ENCODE assay signal across 26 cellular contexts in genomic region chr10:128043259-128044045, GRCh38.
A peak's percentile ranks its signal among the peaks of the same experiment; 100 is the strongest.
DNase-seq lines count a peak whose midpoint lies in the region; ATAC-seq, FAIRE-seq and TF ChIP-seq lines count a peak whose summit lies in the region.
"Had no signal": no experiment of that assay in that cellular context is flagged by ENCODE, and none has a peak within 500 bp of the region (broad histone marks: within the 10 kb centered on the region; RNA-seq: fewer than 3 reads in every experiment).

No MANE protein-coding gene starts in this region.

- H3K36me3 ChIP-seq in K562 (ENCODE audit: control insufficient read depth, insufficient read depth, low read length) (no peaks in the 10 kb centered on the region), neural progenitor cell (no peaks in the 10 kb centered on the region)
- H3K36me3 ChIP-seq: adrenal gland, pancreas, right atrium auricular region, upper lobe of left lung had no signal

- no peak for TF ChIP-seq POLR2A in K562 (conservative IDR thresholded peaks at IDR 0.05)

- H3K9ac ChIP-seq in K562 (ENCODE audit: insufficient read depth in 1 of 2, low read depth in 2 of 2, low read length in 2 of 2) = no peak overlapping the region
- no peak overlapping the region for H3K9ac ChIP-seq in neural progenitor cell

- intact Hi-C loops in K562 (cut with micrococcal nuclease) = no loop called here

- H4K20me1 ChIP-seq in K562 (replicated peaks; ENCODE audit: control insufficient read depth, insufficient read depth, low read length) (no peaks in the 10 kb centered on the region), neural progenitor cell (ENCODE audit: low read depth) (no peaks in the 10 kb centered on the region)

- no peak for TF ChIP-seq RAD21 in K562 (CRISPR knock-in tag; conservative IDR thresholded peaks at IDR 0.05 in 1 of 2, IDR thresholded peaks at IDR 0.05 in 1 of 2)

- no peak for ATAC-seq in K562
- no peak for ATAC-seq in naive thymus-derived CD8-positive, alpha-beta T cell
- ATAC-seq: GM12878, pancreas had no signal

- H3K79me2 ChIP-seq in K562 (ENCODE audit: control insufficient read depth, insufficient read depth, low read length) (no peaks in the 10 kb centered on the region), neural progenitor cell (ENCODE audit: low read depth) (no peaks in the 10 kb centered on the region)

- no peaks in the 10 kb centered on the region for H3K4me1 Mint-ChIP-seq in neural progenitor cell
- H3K4me1 Mint-ChIP-seq in naive thymus-derived CD8-positive, alpha-beta T cell = peaks cover 12 to 38% (median 29%) of the 10 kb centered on the region in 4 donors

- no peaks in the 10 kb centered on the region for H3K36me3 Mint-ChIP-seq in neural progenitor cell
- H3K36me3 Mint-ChIP-seq in naive thymus-derived CD8-positive, alpha-beta T cell = no peaks in the 10 kb centered on the region
- H3K36me3 Mint-ChIP-seq: brain had no signal

- FAIRE-seq in K562 (lab: Jason Lieb, UNC) = no peak
- FAIRE-seq: GM12878, pancreas had no signal

- H3F3A ChIP-seq in neural progenitor cell (ENCODE audit: low read depth) = no peaks in the 10 kb centered on the region

- no TSS peak for BruUV-seq in K562 (replicated peaks; lab: Mats Ljungman, UMichigan)

- peak; percentile 14 for DNase-seq in CD1c-positive myeloid dendritic cell (ENCODE audit: extremely low spot score)
- DNase-seq in G401 (ENCODE audit: low spot score) = peak; percentile 30
- no peak for DNase-seq in K562 (ENCODE audit: extremely low read depth in 1 of 4, low spot score in 3 of 4)
- peak; percentile 25 for DNase-seq in neural progenitor cell (ENCODE audit: low spot score)
- no peak for DNase-seq in naive thymus-derived CD8-positive, alpha-beta T cell
- DNase-seq in NOMO-1 treated with dmso at 0.1 percent for 144 hours (lab: John Stamatoyannopoulos, UW; ENCODE audit: unreplicated experiment) = no peak
- no peak for DNase-seq in DMS79 treated with DMSO at 0.1 percent for 48 hours (lab: John Stamatoyannopoulos, UW)
- DNase-seq: activated CD4-positive, alpha-beta T cell treated with anti-CD3 and anti-CD28 coated beads for 4 hours; activated CD8-positive, alpha-beta memory T cell treated with anti-CD3 and anti-CD28 coated beads for 24 hours; activated effector memory CD4-positive, alpha-beta T cell treated with anti-CD3 and anti-CD28 coated beads, Interleukin-2, amount 50 U/mL, for 16 hours; adrenal gland; C1 segment of cervical spinal cord; HFFc6; Karpas-422; NCI-H187; NCI-H2171; NCI-H524 treated with DMSO at 0.1 percent for 48 hours; pancreas; RPMI8226; stimulated activated CD4-positive, alpha-beta T cell treated with anti-CD3 and anti-CD28 coated beads, Interleukin-2, amount 100 ng/mL, for 48 hours; upper lobe of left lung had no signal

- H2AFZ ChIP-seq in K562 (ENCODE audit: low read depth, low read length) (no peak overlapping the region), neural progenitor cell (replicated peaks) (no peak overlapping the region)

- no peak overlapping the region for H3K4me2 ChIP-seq in K562 (ENCODE audit: insufficient read depth, low read length)
- H3K4me2 ChIP-seq in neural progenitor cell = no peak overlapping the region

- H3K27ac ChIP-seq in K562 (ENCODE audit: extremely low read depth, low read depth, low read length) = no peak overlapping the region
- no peak overlapping the region for H3K27ac ChIP-seq in neural progenitor cell
- H3K27ac ChIP-seq: adrenal gland, pancreas, right atrium auricular region, upper lobe of left lung had no signal

- 2% methylated on average over 16 of the region's 18 CpGs for WGBS in K562 (ENCODE audit: insufficient coverage, low coverage, missing lambda C conversion rate)

- no peaks in the 10 kb centered on the region for H3K9me3 ChIP-seq in K562 (replicated peaks; ENCODE audit: control insufficient read depth, insufficient read depth, low read depth, low read length)
- H3K9me3 ChIP-seq in neural progenitor cell (ENCODE audit: low read depth) = no peaks in the 10 kb centered on the region
- H3K9me3 ChIP-seq: adrenal gland, pancreas, right atrium auricular region, upper lobe of left lung had no signal

- peaks cover 0 to 4% of the 10 kb centered on the region in 2 experiments; a peak in 1 of 5 replicates for H3K4me1 ChIP-seq in K562 (replicated peaks in 1 of 2; ENCODE audit: control insufficient read depth in 2 of 2, insufficient read depth in 2 of 2, low read length in 2 of 2)
- H3K4me1 ChIP-seq in neural progenitor cell = no peaks in the 10 kb centered on the region
- H3K4me1 ChIP-seq: pancreas had no signal

- in situ Hi-C loops in G401 (cut with HindIII; ENCODE audit: low sequenced_read_pairs) (no loop called here), K562 (cut with MboI) (no loop called here)

- H3K9me1 ChIP-seq in K562 (ENCODE audit: control insufficient read depth, insufficient read depth, low read length) = no peaks in the 10 kb centered on the region

- CTCF ChIA-PET in K562 (lab: Yijun Ruan, JAX; ENCODE audit: low intra/inter-chr PET ratio) = no interaction called here

- H3K27me3 Mint-ChIP-seq in neural progenitor cell (ENCODE audit: insufficient read depth, low read depth) = peaks cover 4% of the 10 kb centered on the region
- no peaks in the 10 kb centered on the region for H3K27me3 Mint-ChIP-seq in naive thymus-derived CD8-positive, alpha-beta T cell

- no peaks in the 10 kb centered on the region for H3K9me3 Mint-ChIP-seq in neural progenitor cell
- H3K9me3 Mint-ChIP-seq in naive thymus-derived CD8-positive, alpha-beta T cell = no peaks in the 10 kb centered on the region
- H3K9me3 Mint-ChIP-seq: brain; nephron; T-helper 1 cell treated with Interleukin-12 subunit alpha and Interleukin-12 subunit beta and Interleukin-4 antibody, amounts not matched to agents 30 μg/mL and 1 μg/mL, for 36 hours had no signal

- H3K4me3 Mint-ChIP-seq in neural progenitor cell = no peak overlapping the region
- no peak overlapping the region for H3K4me3 Mint-ChIP-seq in naive thymus-derived CD8-positive, alpha-beta T cell
- H3K4me3 Mint-ChIP-seq: brain; HFFc6; nephron; T-helper 1 cell treated with Interleukin-12 subunit alpha and Interleukin-12 subunit beta and Interleukin-4 antibody, amounts not matched to agents 30 μg/mL and 1 μg/mL, for 36 hours had no signal

- no peak for TF ChIP-seq EP300 in K562 (IDR thresholded peaks at IDR 0.05; ENCODE audit: low read length)

- H3K27me3 ChIP-seq in K562 (ENCODE audit: control insufficient read depth in 2 of 2, insufficient read depth in 2 of 2, low read length in 2 of 2) = peaks cover 3 to 28% of the 10 kb centered on the region in 2 experiments; a peak in 3 of 5 replicates
- H3K27me3 ChIP-seq in neural progenitor cell = peaks cover 39% of the 10 kb centered on the region
- H3K27me3 ChIP-seq: adrenal gland, pancreas, right atrium auricular region, upper lobe of left lung had no signal

- H3K4me3 ChIP-seq in K562 (no peak overlapping the region), neural progenitor cell (no peak overlapping the region)
- H3K4me3 ChIP-seq: adrenal gland, GM12878, pancreas, right atrium auricular region, upper lobe of left lung had no signal

- TF ChIP-seq CTCF in K562 (IDR thresholded peaks at IDR 0.05 in 2 of 3, conservative IDR thresholded peaks at IDR 0.05 in 1 of 3; ENCODE audit: insufficient read depth in 2 of 3, low read depth in 1 of 3, low read length in 3 of 3) (no peak), neural progenitor cell (IDR thresholded peaks at IDR 0.05) (no peak)

- H3K27ac Mint-ChIP-seq in neural progenitor cell = no peak overlapping the region
- peak overlapping the region in 2 of 10 donors; percentile 20 to 25 for H3K27ac Mint-ChIP-seq in naive thymus-derived CD8-positive, alpha-beta T cell
- H3K27ac Mint-ChIP-seq: brain; HFFc6; nephron; T-helper 1 cell treated with Interleukin-12 subunit alpha and Interleukin-12 subunit beta and Interleukin-4 antibody, amounts not matched to agents 30 μg/mL and 1 μg/mL, for 36 hours had no signal

- POLR2A ChIA-PET in K562 (lab: Yijun Ruan, JAX) = no interaction called here
- POLR2A ChIA-PET in naive thymus-derived CD8-positive, alpha-beta T cell (lab: Charles Lee) = interaction anchor here (1.2 kb wide), 1 partner anchor 21 kb away, joined by 3 read pairs; no protein-coding TSS in a partner anchor

TF ChIP-seq in K562, 482 proteins besides CTCF, POLR2A, EP300 and RAD21:
- TF ChIP-seq UBTF (IDR thresholded peaks at IDR 0.05; ENCODE audit: borderline replicate concordance in 1 of 2, low read depth in 2 of 2, low read length in 2 of 2) (no peak), NRF1 (conservative IDR thresholded peaks at IDR 0.05 in 1 of 2, IDR thresholded peaks at IDR 0.05 in 1 of 2) (peak; percentile 37 to 45; a peak in 2 of 4 replicates), ZFP36 (IDR thresholded peaks at IDR 0.05; ENCODE audit: low read depth, low read length, partially characterized antibody) (no peak)

Comparison
In these comparisons a context has a peak if more than half of its experiments do, and no peak if none do; other contexts are left out.
1. DNase-seq: peak in CD1c-positive myeloid dendritic cell (single experiment), G401 (single experiment) and neural progenitor cell (single experiment); none in K562 (0 of 4), naive thymus-derived CD8-positive, alpha-beta T cell (0 of 10), NOMO-1 treated with dmso at 0.1 percent for 144 hours (single experiment) and DMS79 treated with DMSO at 0.1 percent for 48 hours (single experiment).